Comparison of ENCODE assay signal across 8 cellular contexts in genomic region chr5:100667021-100667671, GRCh38.
DNase-seq lines count a peak whose midpoint lies in the region; ATAC-seq, FAIRE-seq and TF ChIP-seq lines count a peak whose summit lies in the region.

No MANE protein-coding gene starts in this region.

- POLR2A ChIA-PET in CD4-positive, alpha-beta memory T cell (lab: Charles Lee; ENCODE audit: partially characterized antibody): interaction anchor here (0.6 to 3.5 kb wide), 6 partner anchors 10 to 235 kb away, joined by 3 to 34 read pairs (median 4); partner anchors contain the start of gene ST8SIA4

- peaks cover 10 to 18% (median 13%) of the 10 kb centered on the region in 4 donors for H3K4me1 Mint-ChIP-seq in CD4-positive, alpha-beta memory T cell

- H3K27me3 Mint-ChIP-seq in CD4-positive, alpha-beta memory T cell: no peaks in the 10 kb centered on the region

- no peak overlapping the region for H3K4me3 ChIP-seq in CD4-positive, alpha-beta memory T cell (ENCODE audit: low read length in 2 of 2)
- H3K4me3 ChIP-seq in gastroesophageal sphincter: no peak overlapping the region

- H3K27ac ChIP-seq in CD4-positive, alpha-beta memory T cell (ENCODE audit: low read depth, low read length): no peak overlapping the region
- H3K27ac ChIP-seq in gastroesophageal sphincter: no peak overlapping the region

- H3K9me3 ChIP-seq in CD4-positive, alpha-beta memory T cell (ENCODE audit: control insufficient read depth in 1 of 2, low read length in 2 of 2): no peaks in the 10 kb centered on the region
- H3K9me3 ChIP-seq in gastroesophageal sphincter: no peaks in the 10 kb centered on the region

- H3K27ac Mint-ChIP-seq in CD4-positive, alpha-beta memory T cell: peak overlapping the region in 4 of 7 donors; percentile 0 to 19 (median 11)

- WGBS in gastroesophageal sphincter (ENCODE audit: low coverage in 1 of 2), 2 donors: 46 to 65% methylated on average over 4 of the region's 4 CpGs

- no peak for TF ChIP-seq CTCF in gastroesophageal sphincter (IDR thresholded peaks at IDR 0.05)

- ATAC-seq in gastroesophageal sphincter (peak; percentile 46), GM21423 (IDR thresholded peaks at IDR 0.05; ENCODE audit: unreplicated experiment) (no peak)

- CTCF ChIA-PET in CD4-positive, alpha-beta memory T cell (lab: Charles Lee; ENCODE audit: partially characterized antibody): interaction anchor here (1.2 to 1.8 kb wide), 2 partner anchors 234 to 236 kb away, joined by 4 to 10 read pairs; partner anchors contain the start of gene ST8SIA4

- TF ChIP-seq POLR2A in H54 (IDR thresholded peaks at IDR 0.05; ENCODE audit: low read depth, low read length) (no peak), gastroesophageal sphincter (IDR thresholded peaks at IDR 0.05) (no peak)

- no peak for TF ChIP-seq EP300 in gastroesophageal sphincter (IDR thresholded peaks at IDR 0.05)

- peaks cover 0 to 8% (median 0%) of the 10 kb centered on the region in 8 donors for H3K9me3 Mint-ChIP-seq in CD4-positive, alpha-beta memory T cell

- no peaks in the 10 kb centered on the region for H3K36me3 Mint-ChIP-seq in CD4-positive, alpha-beta memory T cell

- intact Hi-C loops in CD4-positive, alpha-beta memory T cell (cut with micrococcal nuclease): loop anchor here (2.0 to 5.0 kb wide), 2 partner anchors 130 to 236 kb away; partner anchors contain the start of genes FAM174A and ST8SIA4

- no peaks in the 10 kb centered on the region for H3K27me3 ChIP-seq in CD4-positive, alpha-beta memory T cell (ENCODE audit: insufficient read depth, low read length)
- no peaks in the 10 kb centered on the region for H3K27me3 ChIP-seq in gastroesophageal sphincter

- peaks cover 18% of the 10 kb centered on the region for H3K4me1 ChIP-seq in CD4-positive, alpha-beta memory T cell (ENCODE audit: insufficient read depth, low read length)
- H3K4me1 ChIP-seq in gastroesophageal sphincter: no peaks in the 10 kb centered on the region

- peak in 4 of 5 donors; percentile 16 to 55 (median 38) for DNase-seq in CD4-positive, alpha-beta memory T cell
- DNase-seq in H54 (ENCODE audit: insufficient read length, low spot score) (peak; percentile 12), RKO (ENCODE audit: low spot score) (peak; percentile 29), NCI-H526 (lab: John Stamatoyannopoulos, UW) (no peak), iPS-NIHi11 (ENCODE audit: low spot score) (no peak)
- no peak for DNase-seq in activated effector memory CD4-positive, alpha-beta T cell treated with Interleukin-2 at 50 U/mL for 16 hours

- no peaks in the 10 kb centered on the region for H3K36me3 ChIP-seq in CD4-positive, alpha-beta memory T cell (ENCODE audit: insufficient read depth, low read length)
- no peaks in the 10 kb centered on the region for H3K36me3 ChIP-seq in gastroesophageal sphincter

- peak; percentile 88 for FAIRE-seq in H54 (lab: Jason Lieb, UNC)

- H3K4me3 Mint-ChIP-seq in CD4-positive, alpha-beta memory T cell: peak overlapping the region in 4 of 8 donors; percentile 4 to 27 (median 15)

Comparison
In these comparisons a context has a peak if more than half of its experiments do, and no peak if none do; other contexts are left out.
1. DNase-seq: peak in CD4-positive, alpha-beta memory T cell (4 of 5), H54 (single experiment) and RKO (single experiment); none in NCI-H526 (0 of 2), activated effector memory CD4-positive, alpha-beta T cell treated with Interleukin-2 at 50 U/mL for 16 hours (single experiment) and iPS-NIHi11 (single experiment).